ENCODE assay signal across 15 cellular contexts in the genomic region with DNA sequence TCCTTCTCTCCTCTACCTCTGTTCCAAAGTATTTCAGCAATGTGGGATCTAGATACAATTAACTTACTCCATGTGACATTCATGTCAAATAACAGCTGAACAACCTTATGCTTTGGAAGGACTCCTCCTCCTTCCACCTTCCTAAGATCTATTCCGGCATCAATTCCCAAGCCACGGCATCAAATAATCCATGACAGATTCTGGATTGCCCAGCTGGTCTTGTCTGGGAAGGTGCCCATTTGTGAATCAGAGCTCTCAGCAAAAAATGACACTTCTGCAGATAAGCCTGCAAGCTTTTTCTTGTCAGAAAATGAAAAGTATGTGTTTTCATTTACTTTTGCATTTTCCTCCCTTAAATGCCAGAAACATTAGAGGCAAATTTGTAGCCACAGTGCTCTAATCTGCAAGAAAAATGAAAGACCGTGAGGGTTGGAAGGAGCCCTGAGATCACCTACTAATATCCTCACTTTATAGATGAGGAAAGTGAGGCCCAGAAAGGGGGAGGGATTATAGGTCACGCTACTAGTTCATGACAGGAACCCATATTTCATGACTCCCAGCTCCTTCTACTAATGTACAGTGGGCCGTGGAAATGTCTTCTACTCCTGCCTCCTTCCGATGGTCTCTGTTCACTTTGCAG.
DNase-seq lines count a peak whose midpoint lies in the region; ATAC-seq and TF ChIP-seq lines count a peak whose summit lies in the region.
"Had no signal": no experiment of that assay in that cellular context is flagged by ENCODE, and none has a peak within 500 bp of the region (broad histone marks: within the 10 kb centered on the region; RNA-seq: fewer than 3 reads in every experiment).

No MANE protein-coding gene starts in this region.

- no peaks in the 10 kb centered on the region for H3K36me3 ChIP-seq in vagina
- H3K36me3 ChIP-seq in tibial nerve: peaks cover 0 to 9% (median 0%) of the 10 kb centered on the region in 3 donors
- H3K36me3 ChIP-seq in OCI-LY7 (ENCODE audit: insufficient read depth, low read length): no peaks in the 10 kb centered on the region

- no peaks in the 10 kb centered on the region for H3K27me3 Mint-ChIP-seq in nephron (ENCODE audit: low read depth)
- H3K27me3 Mint-ChIP-seq: activated naive CD4-positive, alpha-beta T cell treated with anti-CD3 and anti-CD28 coated beads, Interleukin-2, amount 50 U/mL, for 24 hours; stimulated activated naive B cell treated with anti-CD40 and anti-IgM and Interleukin-4, amounts not matched to agents 10 μg/mL and 1 μg/mL and 100 μg/mL, for 72 hours had no signal

- peak overlapping the region; percentile 74 to 87 (median 87) for H3K27ac Mint-ChIP-seq in nephron
- H3K27ac Mint-ChIP-seq: activated CD4-positive, alpha-beta memory T cell treated with anti-CD3 and anti-CD28 coated beads for 36 hours; activated naive CD4-positive, alpha-beta T cell treated with anti-CD3 and anti-CD28 coated beads, Interleukin-2, amount 50 U/mL, for 24 hours; memory B cell; stimulated activated naive B cell treated with anti-CD40 and anti-IgM and Interleukin-4, amounts not matched to agents 10 μg/mL and 1 μg/mL and 100 μg/mL, for 72 hours had no signal

- BruUV-seq in OCI-LY7 (replicated peaks; lab: Mats Ljungman, UMichigan): no TSS peak

- no peak for DNase-seq in Right ventricle myocardium inferior (ENCODE audit: missing footprints)
- DNase-seq in cardiac septum (ENCODE audit: low spot score): no peak
- DNase-seq in fibroblast of gingiva (ENCODE audit: low read depth): peak; percentile 33
- DNase-seq in vagina (ENCODE audit: extremely low spot score in 2 of 2): no peak
- DNase-seq in tibial nerve (ENCODE audit: low spot score in 2 of 2): no peak
- no peak for DNase-seq in NCI-H345 treated with DMSO at 0.1 percent for 48 hours (lab: John Stamatoyannopoulos, UW; ENCODE audit: unreplicated experiment)
- DNase-seq in OCI-LY7 (ENCODE audit: low spot score): no peak
- DNase-seq: ACHN; activated CD4-positive, alpha-beta memory T cell treated with anti-CD3 and anti-CD28 coated beads for 36 hours; NCI-H510A treated with DMSO at 0.1 percent for 48 hours; stimulated activated naive B cell treated with anti-CD40 and anti-IgM and Interleukin-4, amounts not matched to agents 10 μg/mL and 1 μg/mL and 100 μg/mL, for 72 hours had no signal

- H2AFZ ChIP-seq in OCI-LY7 (ENCODE audit: low read length): no peak overlapping the region

- no peak for TF ChIP-seq CTCF in nephron (IDR thresholded peaks at IDR 0.05; ENCODE audit: unreplicated experiment in 3 of 3)
- no peak for TF ChIP-seq CTCF in vagina (IDR thresholded peaks at IDR 0.05)
- no peak for TF ChIP-seq CTCF in tibial nerve (IDR thresholded peaks at IDR 0.05)
- TF ChIP-seq CTCF in OCI-LY7 (conservative IDR thresholded peaks at IDR 0.05; ENCODE audit: low read length): no peak

- H3K4me3 ChIP-seq in vagina (no peak overlapping the region), tibial nerve (no peak overlapping the region), OCI-LY7 (ENCODE audit: low read depth, low read length, poor library complexity, severe bottlenecking) (no peak overlapping the region)
- H3K4me3 ChIP-seq: SK-N-MC had no signal

- H3K36me3 Mint-ChIP-seq in nephron (ENCODE audit: low read depth): no peaks in the 10 kb centered on the region
- H3K36me3 Mint-ChIP-seq: activated naive CD4-positive, alpha-beta T cell treated with anti-CD3 and anti-CD28 coated beads, Interleukin-2, amount 50 U/mL, for 24 hours; memory B cell; stimulated activated naive B cell treated with anti-CD40 and anti-IgM and Interleukin-4, amounts not matched to agents 10 μg/mL and 1 μg/mL and 100 μg/mL, for 72 hours had no signal

- H3K27me3 ChIP-seq in vagina (no peaks in the 10 kb centered on the region), tibial nerve (no peaks in the 10 kb centered on the region)

- peaks cover 40% of the 10 kb centered on the region for H3K4me1 Mint-ChIP-seq in nephron
- H3K4me1 Mint-ChIP-seq: activated naive CD4-positive, alpha-beta T cell treated with anti-CD3 and anti-CD28 coated beads, Interleukin-2, amount 50 U/mL, for 24 hours; memory B cell had no signal

- ATAC-seq in Right ventricle myocardium inferior: peak; percentile 49
- ATAC-seq: stimulated activated naive B cell treated with anti-CD40 and anti-IgM and Interleukin-4, amounts not matched to agents 10 μg/mL and 1 μg/mL and 100 μg/mL, for 72 hours had no signal

- peak overlapping the region; percentile 66 for H3K27ac ChIP-seq in vagina
- H3K27ac ChIP-seq in tibial nerve: peak overlapping the region in 2 of 4 donors; percentile 55 to 66
- H3K27ac ChIP-seq in OCI-LY7 (ENCODE audit: low read depth, low read length, poor library complexity, severe bottlenecking): no peak overlapping the region
- H3K27ac ChIP-seq: SK-N-MC had no signal

- H3K4me2 ChIP-seq in OCI-LY7 (ENCODE audit: low read length): no peak overlapping the region

- H3K9me3 Mint-ChIP-seq in nephron: peaks cover 10% of the 10 kb centered on the region
- H3K9me3 Mint-ChIP-seq: activated CD4-positive, alpha-beta memory T cell treated with anti-CD3 and anti-CD28 coated beads for 36 hours; activated naive CD4-positive, alpha-beta T cell treated with anti-CD3 and anti-CD28 coated beads, Interleukin-2, amount 50 U/mL, for 24 hours; memory B cell; stimulated activated naive B cell treated with anti-CD40 and anti-IgM and Interleukin-4, amounts not matched to agents 10 μg/mL and 1 μg/mL and 100 μg/mL, for 72 hours had no signal

- no peak for TF ChIP-seq EP300 in tibial nerve (IDR thresholded peaks at IDR 0.05)

- H3K4me3 Mint-ChIP-seq in nephron: no peak overlapping the region
- H3K4me3 Mint-ChIP-seq: activated CD4-positive, alpha-beta memory T cell treated with anti-CD3 and anti-CD28 coated beads for 36 hours; activated naive CD4-positive, alpha-beta T cell treated with anti-CD3 and anti-CD28 coated beads, Interleukin-2, amount 50 U/mL, for 24 hours; memory B cell; stimulated activated naive B cell treated with anti-CD40 and anti-IgM and Interleukin-4, amounts not matched to agents 10 μg/mL and 1 μg/mL and 100 μg/mL, for 72 hours had no signal

- H3K9me3 ChIP-seq in vagina: no peaks in the 10 kb centered on the region
- H3K9me3 ChIP-seq in tibial nerve: no peaks in the 10 kb centered on the region
- no peaks in the 10 kb centered on the region for H3K9me3 ChIP-seq in OCI-LY7 (ENCODE audit: low read length)

- H3K9me2 ChIP-seq in OCI-LY7 (ENCODE audit: insufficient read depth, low read length): no peaks in the 10 kb centered on the region

- H3K79me2 ChIP-seq in OCI-LY7 (ENCODE audit: insufficient read depth, low read depth, low read length): no peaks in the 10 kb centered on the region

- intact Hi-C loops in Right ventricle myocardium inferior (cut with DNase I) (loop anchor here (5.0 kb wide), 1 partner anchor 59 kb away; no protein-coding TSS in a partner anchor), cardiac septum (cut with DNase I) (no loop called here), vagina (cut with DNase I) (no loop called here), OCI-LY7 (cut with micrococcal nuclease; ENCODE audit: unreplicated experiment) (no loop called here)

- POLR2A ChIA-PET in OCI-LY7 (lab: Charles Lee): interaction anchor here (0.6 to 0.9 kb wide), 3 partner anchors 66 to 975 kb away, joined by 3 read pairs; no protein-coding TSS in a partner anchor

- CTCF ChIA-PET in OCI-LY7 (lab: Charles Lee; ENCODE audit: unreplicated experiment): no interaction called here

- H4K20me1 ChIP-seq in OCI-LY7 (ENCODE audit: insufficient read depth, low read length): no peaks in the 10 kb centered on the region

- H3K4me1 ChIP-seq in vagina (peaks cover 51% of the 10 kb centered on the region), tibial nerve (peaks cover 0 to 18% (median 1%) of the 10 kb centered on the region in 4 donors), OCI-LY7 (ENCODE audit: insufficient read depth, low read length, poor library complexity, severe bottlenecking) (no peaks in the 10 kb centered on the region)

- WGBS in tibial nerve, 2 donors: 74% methylated on average over 6 of the region's 6 CpGs

- TF ChIP-seq POLR2A in vagina (IDR thresholded peaks at IDR 0.05) (no peak), tibial nerve (IDR thresholded peaks at IDR 0.05) (no peak)
